Comparison of ENCODE assay signal across 8 cellular contexts in genomic region chr10:113679463-113680171, GRCh38. TPM values are rescaled to one million over a fixed set of nuclear protein-coding genes. Genes with fewer than 3 reads are reported as not detected.
DNase-seq lines count a peak whose midpoint lies in the region; ATAC-seq and TF ChIP-seq lines count a peak whose summit lies in the region.

Gene CASP7, plus strand, starts transcription at chr10:113679912. Its CDS starts 17,582 bp downstream, at chr10:113697494.

- peaks cover 40% of the 10 kb centered on the region for H3K4me1 Mint-ChIP-seq in activated CD4-positive, alpha-beta T cell treated with anti-CD3 and anti-CD28 coated beads, Interleukin-2, amount 10 ng/mL, durations not matched to agents 24 days and 14 days

- TF ChIP-seq POLR2A in GM18526 (IDR thresholded peaks at IDR 0.05; ENCODE audit: extremely low read depth, insufficient read length), result peak; percentile 73

- peak within 1 kb of the TSS; percentile 89 for H3K27ac ChIP-seq in AG04450 (ENCODE audit: low read depth, low read length)
- H3K27ac ChIP-seq in coronary artery, result peak within 1 kb of the TSS; percentile 94 to 96

- no peaks in the 10 kb centered on the region for H3K27me3 ChIP-seq in AG04450 (ENCODE audit: control insufficient read depth, insufficient read depth, low read length)

- peak within 1 kb of the TSS; percentile 89 for H3K27ac Mint-ChIP-seq in activated CD4-positive, alpha-beta T cell treated with anti-CD3 and anti-CD28 coated beads, Interleukin-2, amount 10 ng/mL, durations not matched to agents 24 days and 14 days

- peaks cover 20% of the 10 kb centered on the region for H3K36me3 Mint-ChIP-seq in activated CD4-positive, alpha-beta T cell treated with anti-CD3 and anti-CD28 coated beads, Interleukin-2, amount 10 ng/mL, durations not matched to agents 24 days and 14 days (ENCODE audit: low read depth)

- H3K4me3 ChIP-seq in AG04450 (ENCODE audit: low read depth, low read length) (peak within 1 kb of the TSS; percentile 98), coronary artery (peak within 1 kb of the TSS; percentile 83)

- POLR2A ChIA-PET in AG04450 (lab: Yijun Ruan, JAX), result no interaction called here

- H3K9me3 Mint-ChIP-seq in activated CD4-positive, alpha-beta T cell treated with anti-CD3 and anti-CD28 coated beads, Interleukin-2, amount 10 ng/mL, durations not matched to agents 24 days and 14 days, result peaks cover 12% of the 10 kb centered on the region

- peak; percentile 57 for ATAC-seq in HG03064 (IDR thresholded peaks at IDR 0.05; ENCODE audit: low read depth, unreplicated experiment)

- TF ChIP-seq CTCF in AG04450 (IDR thresholded peaks at IDR 0.05; ENCODE audit: low read depth, low read length) (no peak), coronary artery (IDR thresholded peaks at IDR 0.05) (no peak)

- CTCF ChIA-PET in AG04450 (lab: Charles Lee), result interaction anchor here (0.6 to 1.5 kb wide), 16 partner anchors 8 to 208 kb away, joined by 3 to 10 read pairs (median 4); no protein-coding TSS in a partner anchor

- intact Hi-C loops in activated CD4-positive, alpha-beta T cell treated with anti-CD3 and anti-CD28 coated beads, Interleukin-2, amount 10 ng/mL, durations not matched to agents 24 days and 14 days (cut with micrococcal nuclease), result loop anchor here (1.0 to 5.0 kb wide), 5 partner anchors 27 to 863 kb away; partner anchors contain the start of genes CCDC186, DCLRE1A and NHLRC2

- H3K27me3 Mint-ChIP-seq in activated CD4-positive, alpha-beta T cell treated with anti-CD3 and anti-CD28 coated beads, Interleukin-2, amount 10 ng/mL, durations not matched to agents 24 days and 14 days, result peaks cover 3% of the 10 kb centered on the region

- DNase-seq in AG04450 (ENCODE audit: low read depth, low spot score) (peak; percentile 34), NCI-H460 (ENCODE audit: extremely low read depth, low read depth) (peak; percentile 91), coronary artery (ENCODE audit: low spot score) (peak; percentile 87), left kidney (ENCODE audit: low read depth, low spot score) (peak; percentile 96)
- DNase-seq in activated CD4-positive, alpha-beta T cell treated with anti-CD3 and anti-CD28 coated beads, Interleukin-2, amount 10 ng/mL, durations not matched to agents 24 days and 14 days, result peak; percentile 96
- peak; percentile 79 to 80 for DNase-seq in stimulated activated CD4-positive, alpha-beta T cell treated with anti-CD3 and anti-CD28 coated beads, Interleukin-2, amount 100 ng/mL, for 24 hours

- peak within 1 kb of the TSS; percentile 89 for H3K4me3 Mint-ChIP-seq in activated CD4-positive, alpha-beta T cell treated with anti-CD3 and anti-CD28 coated beads, Interleukin-2, amount 10 ng/mL, durations not matched to agents 24 days and 14 days

- H3K9me3 ChIP-seq in AG04450 (ENCODE audit: control insufficient read depth, insufficient read depth, low read length), result no peaks in the 10 kb centered on the region; the same call in 1 of the 2 replicates

RNA-seq across cellular contexts. Expression of gene CASP7, which starts in this region (rescaled TPM):
- polyA plus RNA-seq in AG04450 (2011; rRNA removed), result 28.6 and 33.7 TPM in 2 replicates
- 13.6 and 19.5 TPM in 2 replicates for polyA minus RNA-seq in AG04450 (2011; rRNA and poly(A)+ RNA removed)
- 105 and 121 TPM in 2 replicates for total RNA-seq in NCI-H460 (2014; rRNA removed; shearing (Covaris generic))
- polyA plus RNA-seq in NCI-H460 (2014; cell fraction: nucleus; rRNA removed), result 62.2 and 91.7 TPM in 2 replicates
- total RNA-seq in activated CD4-positive, alpha-beta T cell treated with anti-CD3 and anti-CD28 coated beads, Interleukin-2, amount 10 ng/mL, durations not matched to agents 24 days and 14 days, result 15.6 and 16.3 TPM in 2 replicates

Comparison
In these comparisons a context has a peak if more than half of its experiments do, and no peak if none do; other contexts are left out.
1. Peak in every context shown above with its lines: DNase-seq, ATAC-seq, H3K4me3 ChIP-seq and H3K27ac ChIP-seq.
2. DNase-seq: peak in every context shown above with its lines; median percentile 96 in activated CD4-positive, alpha-beta T cell treated with anti-CD3 and anti-CD28 coated beads, Interleukin-2, amount 10 ng/mL, durations not matched to agents 24 days and 14 days; 96 in left kidney; 91 in NCI-H460; 87 in coronary artery; 80 in stimulated activated CD4-positive, alpha-beta T cell treated with anti-CD3 and anti-CD28 coated beads, Interleukin-2, amount 100 ng/mL, for 24 hours; 34 in AG04450.